Comparison of ENCODE assay signal across 8 cellular contexts in genomic region chr21:45982256-45982757, GRCh38. TPM values are rescaled to one million over a fixed set of nuclear protein-coding genes. Genes with fewer than 3 reads are reported as not detected.
DNase-seq lines count a peak whose midpoint lies in the region; ATAC-seq and TF ChIP-seq lines count a peak whose summit lies in the region.

No MANE protein-coding gene starts in this region.

- H3K4me1 ChIP-seq in lung (ENCODE audit: control insufficient read depth in 2 of 2, insufficient read depth in 2 of 2, low read length in 2 of 2): peaks cover 0 to 2% of the 10 kb centered on the region in 2 donors
- no peaks in the 10 kb centered on the region for H3K4me1 ChIP-seq in urinary bladder (ENCODE audit: insufficient read depth)

- H3K36me3 ChIP-seq in lung (ENCODE audit: control insufficient read depth in 2 of 2, insufficient read depth in 2 of 2, low read length in 2 of 2) (peaks cover 0 to 8% of the 10 kb centered on the region in 2 donors), urinary bladder (ENCODE audit: insufficient read depth) (no peaks in the 10 kb centered on the region)

- H3K27ac ChIP-seq in coronary artery: peak overlapping the region; percentile 85 to 97
- peak overlapping the region; percentile 20 to 74 for H3K27ac ChIP-seq in lung (ENCODE audit: low read depth in 1 of 2, low read length in 1 of 2)
- H3K27ac ChIP-seq in urinary bladder (ENCODE audit: low read depth): peak overlapping the region; percentile 87

- WGBS in lung, 2 donors: 7 to 12% methylated on average over 31 to 32 of the region's 32 CpGs
- 1% methylated on average over 32 of the region's 32 CpGs for WGBS in urinary bladder

- H3K27me3 ChIP-seq in lung (ENCODE audit: control insufficient read depth, insufficient read depth): no peaks in the 10 kb centered on the region

- H3K4me3 ChIP-seq in coronary artery: peak overlapping the region; percentile 100
- peak overlapping the region; percentile 52 for H3K4me3 ChIP-seq in lung
- peak overlapping the region; percentile 76 for H3K4me3 ChIP-seq in urinary bladder (ENCODE audit: low read depth, low read length)

- DNase-seq in activated gamma-delta T cell treated with Interleukin-2 at 50 U/mL for 16 hours (peak; percentile 6), activated gamma-delta T cell (lab: John Stamatoyannopoulos, UW) (no peak), coronary artery (ENCODE audit: low spot score) (no peak), lung (ENCODE audit: low spot score) (no peak), SIG-M5 (lab: John Stamatoyannopoulos, UW) (no peak)

- no peaks in the 10 kb centered on the region for H3K9me3 ChIP-seq in lung (ENCODE audit: control insufficient read depth in 2 of 2, insufficient read depth in 1 of 2, low read length in 1 of 2)

- ATAC-seq in lung (ENCODE audit: insufficient read depth, low FRiP score): no peak
- no peak for ATAC-seq in GM19463 (IDR thresholded peaks at IDR 0.05; ENCODE audit: unreplicated experiment)
- no peak for ATAC-seq in HG02970 (IDR thresholded peaks at IDR 0.05; ENCODE audit: low FRiP score, unreplicated experiment)

- TF ChIP-seq CTCF in coronary artery (IDR thresholded peaks at IDR 0.05): no peak
- TF ChIP-seq CTCF in lung (IDR thresholded peaks at IDR 0.05; ENCODE audit: control extremely low read depth, extremely low read depth): no peak

RNA-seq across cellular contexts. Expression of gene COL6A1, which starts 0.7 kb away (rescaled TPM):
- total RNA-seq in lung (100 to 1,000 TPM; 224 to 399 TPM), urinary bladder (678 TPM)
- polyA plus RNA-seq in lung (100 to 1,000 TPM; 107 to 120 TPM), urinary bladder (1,050 TPM)
